ENCODE assay signal across 17 cellular contexts in genomic region chr14:98234208-98234607, GRCh38.
DNase-seq lines count a peak whose midpoint lies in the region; ATAC-seq, FAIRE-seq and TF ChIP-seq lines count a peak whose summit lies in the region.
"Had no signal": no experiment of that assay in that cellular context is flagged by ENCODE, and none has a peak within 500 bp of the region (broad histone marks: within the 10 kb centered on the region; RNA-seq: fewer than 3 reads in every experiment).

No MANE protein-coding gene starts in this region.

- CTCF ChIA-PET in H1 (lab: Charles Lee; ENCODE audit: partially characterized antibody) = no interaction called here

- no peaks in the 10 kb centered on the region for H3K23me2 ChIP-seq in H1 (ENCODE audit: low read depth, low read length)

- H3K27me3 ChIP-seq in H1 (replicated peaks in 1 of 4; ENCODE audit: control insufficient read depth in 3 of 4, extremely low read depth in 1 of 4, insufficient read depth in 3 of 4, low read length in 3 of 4) (peaks cover 0 to 1% (median 0%) of the 10 kb centered on the region in 4 experiments; a peak in 1 of 7 replicates), dorsolateral prefrontal cortex (peaks cover 0 to 47% (median 7%) of the 10 kb centered on the region in 45 donors)
- H3K27me3 ChIP-seq: BE2C, neural progenitor cell had no signal

- H4K8ac ChIP-seq in H1 (ENCODE audit: extremely low read depth, insufficient read depth, low read length) = no peak overlapping the region

- no peak overlapping the region for H4K5ac ChIP-seq in H1 (ENCODE audit: insufficient read length, low read depth, low read length)

- peak overlapping the region; percentile 3 for H3K4ac ChIP-seq in H1 (replicated peaks; ENCODE audit: insufficient read length, low read depth, low read length)

- no peak overlapping the region for H3K27ac Mint-ChIP-seq in natural killer cell treated with Interleukin-12 subunit alpha and Interleukin-12 subunit beta and Interleukin-15 and Interleukin-18, amount 100 ng/mL, for 72 hours
- H3K27ac Mint-ChIP-seq in natural killer cell = no peak overlapping the region
- no peak overlapping the region for H3K27ac Mint-ChIP-seq in activated T-helper 1 cell treated with anti-CD3 and anti-CD28 coated beads, Interleukin-12 subunit alpha, Interleukin-12 subunit beta, Interleukin-2, Interleukin-4 antibody, amounts not matched to agents 30 ng/mL and 10 ng/mL and 1 ng/mL, durations not matched to agents 14 hours and 24 hours and 36 hours
- H3K27ac Mint-ChIP-seq: neural progenitor cell had no signal

- POLR2A ChIA-PET in H1 (lab: Charles Lee; ENCODE audit: partially characterized antibody) = no interaction called here

- H2BK5ac ChIP-seq in H1 (ENCODE audit: low read depth, low read length) = no peak overlapping the region

- no peak for TF ChIP-seq EP300 in H1 (IDR thresholded peaks at IDR 0.05; ENCODE audit: borderline replicate concordance in 1 of 2, low read depth in 2 of 2, low read length in 2 of 2)

- WGBS in H1 (ENCODE audit: extremely low coverage in 1 of 2, insufficient coverage in 1 of 2, insufficient read length in 1 of 2, insufficient replicate concordance in 2 of 2, low coverage in 1 of 2, low lambda C conversion rate in 2 of 2, missing lambda C conversion rate in 1 of 2), 2 experiments = 87% methylated on average over 2 of the region's 2 CpGs; no CpG with 5 or more reads in 1 of the 2 experiments

- no peak overlapping the region for H3K18ac ChIP-seq in H1 (ENCODE audit: extremely low read depth, low read length)

- intact Hi-C loops in natural killer cell (cut with micrococcal nuclease) (no loop called here), dorsolateral prefrontal cortex (cut with DNase I) (no loop called here)
- intact Hi-C loops in activated T-helper 1 cell treated with anti-CD3 and anti-CD28 coated beads, Interleukin-12 subunit alpha, Interleukin-12 subunit beta, Interleukin-2, Interleukin-4 antibody, amounts not matched to agents 30 ng/mL and 10 ng/mL and 1 ng/mL, durations not matched to agents 14 hours and 24 hours and 36 hours (cut with micrococcal nuclease) = loop anchor here (1.0 to 5.0 kb wide), 9 partner anchors 15 to 1039 kb away; partner anchors contain the start of gene BCL11B

- H2BK12ac ChIP-seq in H1 (ENCODE audit: low read depth, low read length) = 0 out of 2 replicates have a peak overlapping the region, but pooled peaks have one; percentile 29

- H3K4me2 ChIP-seq in H1 (ENCODE audit: insufficient read depth in 1 of 2, low read depth in 2 of 2, low read length in 2 of 2) = no peak overlapping the region
- H3K4me2 ChIP-seq: neural progenitor cell had no signal

- H3K27me3 Mint-ChIP-seq in natural killer cell treated with Interleukin-12 subunit alpha and Interleukin-12 subunit beta and Interleukin-15 and Interleukin-18, amount 100 ng/mL, for 72 hours = peaks cover 11% of the 10 kb centered on the region in 2 donors
- peaks cover 16 to 29% of the 10 kb centered on the region in 2 donors for H3K27me3 Mint-ChIP-seq in natural killer cell (ENCODE audit: low read depth in 2 of 2)
- no peaks in the 10 kb centered on the region for H3K27me3 Mint-ChIP-seq in activated T-helper 1 cell treated with anti-CD3 and anti-CD28 coated beads, Interleukin-12 subunit alpha, Interleukin-12 subunit beta, Interleukin-2, Interleukin-4 antibody, amounts not matched to agents 30 ng/mL and 10 ng/mL and 1 ng/mL, durations not matched to agents 14 hours and 24 hours and 36 hours (ENCODE audit: insufficient read depth)

- H3K4me1 Mint-ChIP-seq in natural killer cell treated with Interleukin-12 subunit alpha and Interleukin-12 subunit beta and Interleukin-15 and Interleukin-18, amount 100 ng/mL, for 72 hours (ENCODE audit: low read depth in 2 of 2) = peaks cover 14 to 17% of the 10 kb centered on the region in 2 donors
- no peaks in the 10 kb centered on the region for H3K4me1 Mint-ChIP-seq in natural killer cell
- H3K4me1 Mint-ChIP-seq in activated T-helper 1 cell treated with anti-CD3 and anti-CD28 coated beads, Interleukin-12 subunit alpha, Interleukin-12 subunit beta, Interleukin-2, Interleukin-4 antibody, amounts not matched to agents 30 ng/mL and 10 ng/mL and 1 ng/mL, durations not matched to agents 14 hours and 24 hours and 36 hours (ENCODE audit: low read depth) = peaks cover 34% of the 10 kb centered on the region

- H2AFZ ChIP-seq in H1 (ENCODE audit: low read length) = peak overlapping the region; percentile 55; the same call in 1 of the 2 replicates
- H2AFZ ChIP-seq: neural progenitor cell had no signal

- H4K20me1 ChIP-seq in H1 (replicated peaks in 1 of 2; ENCODE audit: control insufficient read depth in 1 of 2, insufficient read depth in 2 of 2, low read length in 2 of 2) = no peaks in the 10 kb centered on the region

- H3K4me3 ChIP-seq in H1 (ENCODE audit: extremely low read depth in 1 of 4, insufficient read depth in 2 of 4, low read depth in 3 of 4, low read length in 4 of 4) (no peak overlapping the region), dorsolateral prefrontal cortex (no peak overlapping the region)
- H3K4me3 ChIP-seq: heart right ventricle, neural progenitor cell had no signal

- H3K9me3 ChIP-seq in H1 (ENCODE audit: insufficient read depth in 2 of 2, low read depth in 1 of 2, low read length in 1 of 2) = peaks cover 5 to 9% of the 10 kb centered on the region in 2 experiments; a peak in 3 of 4 replicates
- H3K9me3 ChIP-seq: BE2C, heart right ventricle had no signal

- no peak for FAIRE-seq in RCC 7860 (lab: Jason Lieb, UNC)
- FAIRE-seq in H1 (lab: Jason Lieb, UNC) = no peak

- TF ChIP-seq CTCF in natural killer cell (IDR thresholded peaks at IDR 0.05) = no peak
- no peak for TF ChIP-seq CTCF in H1 (IDR thresholded peaks at IDR 0.05; ENCODE audit: control extremely low read depth in 1 of 3, insufficient read depth in 1 of 3, low read depth in 1 of 3, low read length in 3 of 3)
- no peak for TF ChIP-seq CTCF in dorsolateral prefrontal cortex (IDR thresholded peaks at IDR 0.05 in 54 of 56, conservative IDR thresholded peaks at IDR 0.05 in 2 of 56; ENCODE audit: low read depth in 1 of 56, partially characterized antibody in 56 of 56)

- H3K14ac ChIP-seq in H1 (ENCODE audit: insufficient read length) = no peak overlapping the region

- no peak overlapping the region for H3K9ac ChIP-seq in H1 (replicated peaks in 1 of 4; ENCODE audit: extremely low read depth in 1 of 4, low read depth in 3 of 4, low read length in 3 of 4)
- H3K9ac ChIP-seq: neural progenitor cell had no signal

- TF ChIP-seq POLR2A in H1 (IDR thresholded peaks at IDR 0.05; ENCODE audit: control extremely low read depth in 1 of 2, low read depth in 2 of 2, low read length in 2 of 2) = no peak

- peak overlapping the region; percentile 1 for H3K4me3 Mint-ChIP-seq in natural killer cell treated with Interleukin-12 subunit alpha and Interleukin-12 subunit beta and Interleukin-15 and Interleukin-18, amount 100 ng/mL, for 72 hours
- H3K4me3 Mint-ChIP-seq in natural killer cell = no peak overlapping the region
- no peak overlapping the region for H3K4me3 Mint-ChIP-seq in activated T-helper 1 cell treated with anti-CD3 and anti-CD28 coated beads, Interleukin-12 subunit alpha, Interleukin-12 subunit beta, Interleukin-2, Interleukin-4 antibody, amounts not matched to agents 30 ng/mL and 10 ng/mL and 1 ng/mL, durations not matched to agents 14 hours and 24 hours and 36 hours
- H3K4me3 Mint-ChIP-seq: brain, neural progenitor cell had no signal

- H2BK15ac ChIP-seq in H1 (ENCODE audit: low read length) = no peak overlapping the region

- H3K79me1 ChIP-seq in H1 (ENCODE audit: low read depth, low read length) = no peaks in the 10 kb centered on the region

- H3K27ac ChIP-seq in H1 (ENCODE audit: low read depth, low read length) = no peak overlapping the region
- no peak overlapping the region for H3K27ac ChIP-seq in dorsolateral prefrontal cortex
- H3K27ac ChIP-seq: heart right ventricle, neural progenitor cell had no signal

- no peak overlapping the region for H2AK5ac ChIP-seq in H1 (ENCODE audit: low read depth, low read length)

- H3K9me3 Mint-ChIP-seq in natural killer cell treated with Interleukin-12 subunit alpha and Interleukin-12 subunit beta and Interleukin-15 and Interleukin-18, amount 100 ng/mL, for 72 hours = no peaks in the 10 kb centered on the region
- H3K9me3 Mint-ChIP-seq in natural killer cell = no peaks in the 10 kb centered on the region
- no peaks in the 10 kb centered on the region for H3K9me3 Mint-ChIP-seq in activated T-helper 1 cell treated with anti-CD3 and anti-CD28 coated beads, Interleukin-12 subunit alpha, Interleukin-12 subunit beta, Interleukin-2, Interleukin-4 antibody, amounts not matched to agents 30 ng/mL and 10 ng/mL and 1 ng/mL, durations not matched to agents 14 hours and 24 hours and 36 hours

- no peak overlapping the region for H3K56ac ChIP-seq in H1 (replicated peaks; ENCODE audit: insufficient read length, low read depth, low read length)

- DNase-seq in natural killer cell treated with Interleukin-12 subunit alpha and Interleukin-12 subunit beta and Interleukin-15 and Interleukin-18, amount 100 ng/mL, for 72 hours (ENCODE audit: low spot score) = no peak
- DNase-seq in natural killer cell (no peak), RCC 7860 (ENCODE audit: low spot score) (peak; percentile 49), H1 (ENCODE audit: low read depth in 1 of 2, low spot score in 2 of 2) (no peak), stromal cell of bone marrow (ENCODE audit: low read depth) (peak; percentile 6), dorsolateral prefrontal cortex (no peak)
- no peak for DNase-seq in activated T-helper 1 cell treated with anti-CD3 and anti-CD28 coated beads, Interleukin-12 subunit alpha, Interleukin-12 subunit beta, Interleukin-2, Interleukin-4 antibody, amounts not matched to agents 30 ng/mL and 10 ng/mL and 1 ng/mL, durations not matched to agents 14 hours and 24 hours and 36 hours (ENCODE audit: low spot score)
- DNase-seq: activated CD4-positive, CD25-positive, alpha-beta regulatory T cell treated with anti-CD3 and anti-CD28 coated beads, Interleukin-2, amount 50 U/mL, for 72 hours; BE2C; heart right ventricle; kidney glomerular epithelial cell; NCI-H187 treated with DMSO at 0.1 percent for 48 hours; NCI-H446; SIG-M5 had no signal

- no peak overlapping the region for H2BK120ac ChIP-seq in H1 (replicated peaks; ENCODE audit: low read depth, low read length)

- H3K36me3 Mint-ChIP-seq in natural killer cell treated with Interleukin-12 subunit alpha and Interleukin-12 subunit beta and Interleukin-15 and Interleukin-18, amount 100 ng/mL, for 72 hours = no peaks in the 10 kb centered on the region
- no peaks in the 10 kb centered on the region for H3K36me3 Mint-ChIP-seq in natural killer cell
- H3K36me3 Mint-ChIP-seq in activated T-helper 1 cell treated with anti-CD3 and anti-CD28 coated beads, Interleukin-12 subunit alpha, Interleukin-12 subunit beta, Interleukin-2, Interleukin-4 antibody, amounts not matched to agents 30 ng/mL and 10 ng/mL and 1 ng/mL, durations not matched to agents 14 hours and 24 hours and 36 hours (ENCODE audit: low read depth) = peaks cover 3% of the 10 kb centered on the region
- H3K36me3 Mint-ChIP-seq: neural progenitor cell had no signal

- TF ChIP-seq RAD21 in H1 (IDR thresholded peaks at IDR 0.05 in 1 of 2, conservative IDR thresholded peaks at IDR 0.05 in 1 of 2; ENCODE audit: low read depth in 2 of 2, low read length in 2 of 2) = no peak

- H3K23ac ChIP-seq in H1 (ENCODE audit: insufficient read length) = no peak overlapping the region

- H3K4me1 ChIP-seq in H1 (replicated peaks in 1 of 4; ENCODE audit: control insufficient read depth in 3 of 4, insufficient read depth in 4 of 4, low read length in 3 of 4) = no peaks in the 10 kb centered on the region
- H3K4me1 ChIP-seq: BE2C, heart right ventricle had no signal

- H4K91ac ChIP-seq in H1 (replicated peaks; ENCODE audit: insufficient read length, low read length) = no peak overlapping the region

- no peaks in the 10 kb centered on the region for H3K79me2 ChIP-seq in H1 (ENCODE audit: control insufficient read depth in 1 of 2, insufficient read depth in 2 of 2, low read length in 2 of 2)

- no peaks in the 10 kb centered on the region for H3K36me3 ChIP-seq in H1 (ENCODE audit: control insufficient read depth in 2 of 4, insufficient read depth in 4 of 4, low read length in 3 of 4)
- H3K36me3 ChIP-seq: BE2C, heart right ventricle, neural progenitor cell had no signal

- ATAC-seq in natural killer cell treated with Interleukin-12 subunit alpha and Interleukin-12 subunit beta and Interleukin-15 and Interleukin-18, amount 100 ng/mL, for 72 hours = peak; percentile 73 to 90
- ATAC-seq in natural killer cell = no peak
- ATAC-seq: HCT116, heart right ventricle had no signal

- H2BK20ac ChIP-seq in H1 (ENCODE audit: low read length) = peak overlapping the region; percentile 82; the same call in 1 of the 2 replicates

Comparison
In these comparisons a context has a peak if more than half of its experiments do, and no peak if none do; other contexts are left out.
1. ATAC-seq: peak in natural killer cell treated with Interleukin-12 subunit alpha and Interleukin-12 subunit beta and Interleukin-15 and Interleukin-18, amount 100 ng/mL, for 72 hours (2 of 2); none in natural killer cell (0 of 3).
2. DNase-seq: peak in RCC 7860 (single experiment) and stromal cell of bone marrow (single experiment); none in natural killer cell treated with Interleukin-12 subunit alpha and Interleukin-12 subunit beta and Interleukin-15 and Interleukin-18, amount 100 ng/mL, for 72 hours (single experiment), natural killer cell (single experiment), H1 (0 of 2), activated T-helper 1 cell treated with anti-CD3 and anti-CD28 coated beads, Interleukin-12 subunit alpha, Interleukin-12 subunit beta, Interleukin-2, Interleukin-4 antibody, amounts not matched to agents 30 ng/mL and 10 ng/mL and 1 ng/mL, durations not matched to agents 14 hours and 24 hours and 36 hours (single experiment) and dorsolateral prefrontal cortex (0 of 10).